15 cellular contexts compared by ENCODE assay signal in the genomic region with DNA sequence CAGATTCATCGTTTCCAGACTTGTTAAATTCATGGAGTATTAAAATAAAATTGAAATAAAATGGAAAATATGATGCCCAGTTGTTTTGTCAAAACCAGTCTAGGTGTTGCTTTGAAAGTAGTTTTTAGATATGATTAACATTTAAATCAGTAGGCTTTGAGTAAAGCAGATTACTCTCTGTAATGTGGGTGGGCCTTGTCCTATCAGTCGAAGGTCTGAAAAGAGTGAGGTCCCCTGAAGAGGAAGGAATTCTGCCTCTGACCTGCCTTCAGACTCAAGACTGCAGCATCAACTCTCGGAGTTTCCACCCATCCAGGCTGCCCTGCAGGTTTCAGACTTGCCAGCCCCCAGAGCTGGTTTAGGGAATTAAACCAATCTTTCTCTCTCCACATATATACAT. TPM values are rescaled to one million over a fixed set of nuclear protein-coding genes. Genes with fewer than 3 reads are reported as not detected.
DNase-seq lines count a peak whose midpoint lies in the region; ATAC-seq and TF ChIP-seq lines count a peak whose summit lies in the region.
"Had no signal": no experiment of that assay in that cellular context is flagged by ENCODE, and none has a peak within 500 bp of the region (broad histone marks: within the 10 kb centered on the region; RNA-seq: fewer than 3 reads in every experiment).

No MANE protein-coding gene starts in this region.

- peaks cover 35% of the 10 kb centered on the region for H3K36me3 ChIP-seq in OCI-LY7 (ENCODE audit: insufficient read depth, low read length)

- peaks cover 39% of the 10 kb centered on the region for H3K36me3 Mint-ChIP-seq in stimulated activated naive CD8-positive, alpha-beta T cell treated with anti-CD3 and anti-CD28 coated beads, Interleukin-15, Interleukin-2, amounts not matched to agents 100 ng/mL and 50 ng/mL, for 24 hours (ENCODE audit: low read depth)
- H3K36me3 Mint-ChIP-seq in central memory CD8-positive, alpha-beta T cell (ENCODE audit: insufficient read depth), result peaks cover 14% of the 10 kb centered on the region

- H3K9me3 ChIP-seq in OCI-LY7 (ENCODE audit: low read length), result peaks cover 13% of the 10 kb centered on the region
- H3K9me3 ChIP-seq: esophagus muscularis mucosa, MG63 had no signal

- peak overlapping the region; percentile 88 for H3K4me2 ChIP-seq in OCI-LY7 (ENCODE audit: low read length)

- CTCF ChIA-PET in OCI-LY7 (lab: Charles Lee; ENCODE audit: unreplicated experiment), result no interaction called here

- intact Hi-C loops in OCI-LY7 (cut with micrococcal nuclease; ENCODE audit: unreplicated experiment), result loop anchor here (5.0 kb wide), 4 partner anchors 171 to 396 kb away; a partner anchor contains a TSS

- peaks cover 97% of the 10 kb centered on the region for H3K4me1 Mint-ChIP-seq in stimulated activated naive CD8-positive, alpha-beta T cell treated with anti-CD3 and anti-CD28 coated beads, Interleukin-15, Interleukin-2, amounts not matched to agents 100 ng/mL and 50 ng/mL, for 24 hours (ENCODE audit: low read depth)
- H3K4me1 Mint-ChIP-seq in central memory CD8-positive, alpha-beta T cell, result peaks cover 82% of the 10 kb centered on the region

- peak overlapping the region; percentile 79; the same call in 1 of the 2 replicates for H2AFZ ChIP-seq in OCI-LY7 (ENCODE audit: low read length)

- no peaks in the 10 kb centered on the region for H3K27me3 Mint-ChIP-seq in stimulated activated naive CD8-positive, alpha-beta T cell treated with anti-CD3 and anti-CD28 coated beads, Interleukin-15, Interleukin-2, amounts not matched to agents 100 ng/mL and 50 ng/mL, for 24 hours
- no peaks in the 10 kb centered on the region for H3K27me3 Mint-ChIP-seq in central memory CD8-positive, alpha-beta T cell

- peak overlapping the region; percentile 88 for H3K27ac Mint-ChIP-seq in stimulated activated naive CD8-positive, alpha-beta T cell treated with anti-CD3 and anti-CD28 coated beads, Interleukin-15, Interleukin-2, amounts not matched to agents 100 ng/mL and 50 ng/mL, for 24 hours
- H3K27ac Mint-ChIP-seq in central memory CD8-positive, alpha-beta T cell (ENCODE audit: low read depth), result peak overlapping the region; percentile 93

- DNase-seq in stimulated activated naive CD8-positive, alpha-beta T cell treated with anti-CD3 and anti-CD28 coated beads, Interleukin-15, Interleukin-2, amounts not matched to agents 100 U/mL and 50 U/mL, for 24 hours, result no peak
- DNase-seq in OCI-LY7 (ENCODE audit: low spot score) (no peak), NCI-H510A treated with DMSO at 0.1 percent for 48 hours (lab: John Stamatoyannopoulos, UW) (no peak), retina (no peak), mucosa of gallbladder (ENCODE audit: low spot score) (no peak)
- DNase-seq in central memory CD8-positive, alpha-beta T cell (ENCODE audit: low spot score in 2 of 2), result no peak
- DNase-seq: glutamatergic neuron, MG63, NCI-H187, NCI-H446, SHP77 treated with DMSO at 0.1 percent for 48 hours, T-helper 9 cell had no signal

- no TSS peak for BruUV-seq in OCI-LY7 (replicated peaks; lab: Mats Ljungman, UMichigan)

- no peak for TF ChIP-seq CTCF in OCI-LY7 (conservative IDR thresholded peaks at IDR 0.05; ENCODE audit: low read length)

- H3K4me3 ChIP-seq in OCI-LY7 (ENCODE audit: low read depth, low read length, poor library complexity, severe bottlenecking), result peak overlapping the region; percentile 63
- H3K4me3 ChIP-seq: esophagus muscularis mucosa, lung, MG63 had no signal

- ATAC-seq in stimulated activated naive CD8-positive, alpha-beta T cell treated with anti-CD3 and anti-CD28 coated beads, Interleukin-15, Interleukin-2, amounts not matched to agents 100 U/mL and 50 U/mL, for 24 hours, result no peak
- ATAC-seq in central memory CD8-positive, alpha-beta T cell (replicated peaks; ENCODE audit: extremely low read depth, poor library complexity, severe bottlenecking), result no peak

- H4K20me1 ChIP-seq in OCI-LY7 (ENCODE audit: insufficient read depth, low read length), result no peaks in the 10 kb centered on the region

- H3K9me3 Mint-ChIP-seq in stimulated activated naive CD8-positive, alpha-beta T cell treated with anti-CD3 and anti-CD28 coated beads, Interleukin-15, Interleukin-2, amounts not matched to agents 100 ng/mL and 50 ng/mL, for 24 hours, result no peaks in the 10 kb centered on the region
- H3K9me3 Mint-ChIP-seq in central memory CD8-positive, alpha-beta T cell, result peaks cover 5% of the 10 kb centered on the region

- peaks cover 57% of the 10 kb centered on the region for H3K4me1 ChIP-seq in OCI-LY7 (ENCODE audit: insufficient read depth, low read length, poor library complexity, severe bottlenecking)

- H3K9me2 ChIP-seq in OCI-LY7 (ENCODE audit: insufficient read depth, low read length), result no peaks in the 10 kb centered on the region

- peak overlapping the region; percentile 96 for H3K27ac ChIP-seq in OCI-LY7 (ENCODE audit: low read depth, low read length, poor library complexity, severe bottlenecking)
- H3K27ac ChIP-seq: esophagus muscularis mucosa had no signal

- no peaks in the 10 kb centered on the region for H3K79me2 ChIP-seq in OCI-LY7 (ENCODE audit: insufficient read depth, low read depth, low read length)

- peak overlapping the region; percentile 51 for H3K4me3 Mint-ChIP-seq in stimulated activated naive CD8-positive, alpha-beta T cell treated with anti-CD3 and anti-CD28 coated beads, Interleukin-15, Interleukin-2, amounts not matched to agents 100 ng/mL and 50 ng/mL, for 24 hours
- peak overlapping the region; percentile 57 for H3K4me3 Mint-ChIP-seq in central memory CD8-positive, alpha-beta T cell

- POLR2A ChIA-PET in OCI-LY7 (lab: Charles Lee), result interaction anchor here (0.6 to 2.9 kb wide), 16 partner anchors 12 to 394 kb away, joined by 3 to 32 read pairs (median 5); a partner anchor contains a TSS

RNA-seq across cellular contexts. Expression of a gene that starts 36.2 kb away (rescaled TPM):
- 13.8 and 15.8 TPM in 2 replicates for total RNA-seq in OCI-LY7 (2014; rRNA removed; shearing (Covaris generic))
- total RNA-seq in OCI-LY7 (2022), result 32.8 and 36.5 TPM in 2 replicates
- 7.4 TPM for total RNA-seq in mucosa of gallbladder
